1 cellular context compared by ENCODE assay signal in genomic region chr10:14617125-14617524, GRCh38.
TF ChIP-seq lines count a peak whose summit lies in the region.

No MANE protein-coding gene starts in this region.

TF ChIP-seq in IMR-90, 13 proteins besides CTCF, POLR2A, EP300 and RAD21 (continued from another document):
- TF ChIP-seq, protein P1, sequence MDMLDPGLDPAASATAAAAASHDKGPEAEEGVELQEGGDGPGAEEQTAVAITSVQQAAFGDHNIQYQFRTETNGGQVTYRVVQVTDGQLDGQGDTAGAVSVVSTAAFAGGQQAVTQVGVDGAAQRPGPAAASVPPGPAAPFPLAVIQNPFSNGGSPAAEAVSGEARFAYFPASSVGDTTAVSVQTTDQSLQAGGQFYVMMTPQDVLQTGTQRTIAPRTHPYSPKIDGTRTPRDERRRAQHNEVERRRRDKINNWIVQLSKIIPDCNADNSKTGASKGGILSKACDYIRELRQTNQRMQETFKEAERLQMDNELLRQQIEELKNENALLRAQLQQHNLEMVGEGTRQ (IDR thresholded peaks at IDR 0.05; ENCODE audit: low read depth, low read length): no peak
- no peak for TF ChIP-seq CHD1 (IDR thresholded peaks at IDR 0.05; ENCODE audit: low read depth, low read length)
- no peak for TF ChIP-seq BHLHE40 (IDR thresholded peaks at IDR 0.05; ENCODE audit: low read depth, low read length)
- no peak for TF ChIP-seq RFX5 (IDR thresholded peaks at IDR 0.05; ENCODE audit: low read depth, low read length)
